Comparison of ENCODE assay signal across 9 cellular contexts in the genomic region with DNA sequence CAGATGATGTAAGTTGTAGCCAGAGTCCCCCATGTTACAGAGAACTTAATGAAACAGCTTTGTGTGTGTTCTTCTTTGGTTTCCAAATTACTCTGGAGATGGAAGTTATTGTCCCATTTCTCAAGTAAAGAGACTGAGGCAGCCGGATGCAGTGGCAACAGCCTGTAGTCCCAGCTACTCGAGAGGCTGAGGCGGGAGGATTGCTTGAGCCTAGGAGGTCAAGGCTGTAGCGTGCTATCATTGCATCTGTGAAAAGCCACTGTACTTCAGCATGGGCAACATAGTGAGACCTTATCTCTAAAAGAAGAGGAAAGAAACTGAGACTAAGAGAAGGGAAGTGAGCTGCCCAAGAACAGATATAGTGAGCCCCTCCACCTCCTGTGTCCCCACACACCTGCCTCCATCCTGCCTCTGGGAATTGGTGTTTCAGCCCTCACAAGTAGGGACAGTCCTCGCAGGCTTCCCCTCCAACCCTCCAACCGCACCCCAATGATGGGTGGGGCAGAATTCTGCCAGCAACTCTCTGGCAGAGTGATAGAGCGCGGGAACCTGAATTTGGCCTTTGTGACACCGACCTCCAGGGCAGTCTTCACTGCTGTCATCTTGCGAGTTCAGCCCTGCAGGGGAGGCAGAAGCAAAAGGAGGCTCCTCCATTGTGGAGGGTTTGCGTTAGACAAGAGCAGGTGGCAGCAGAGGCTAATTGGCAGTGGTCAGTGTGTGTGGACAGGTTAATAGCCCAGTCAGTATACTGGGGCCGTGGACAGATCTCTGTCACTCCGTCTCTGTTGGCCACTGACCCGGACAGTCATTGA. TPM values are rescaled to one million over a fixed set of nuclear protein-coding genes. Genes with fewer than 3 reads are reported as not detected.
DNase-seq lines count a peak whose midpoint lies in the region; ATAC-seq, FAIRE-seq and TF ChIP-seq lines count a peak whose summit lies in the region.
"Had no signal": no experiment of that assay in that cellular context is flagged by ENCODE, and none has a peak within 500 bp of the region (broad histone marks: within the 10 kb centered on the region; RNA-seq: fewer than 3 reads in every experiment).

No MANE protein-coding gene starts in this region.

- no peak for TF ChIP-seq EP300 in esophagus muscularis mucosa (IDR thresholded peaks at IDR 0.05)

- POLR2A ChIA-PET in RWPE1 (lab: Yijun Ruan, JAX; ENCODE audit: low non-redundant PET), result no interaction called here

- H3K36me3 ChIP-seq in esophagus muscularis mucosa, result no peaks in the 10 kb centered on the region

- intact Hi-C loops in esophagus muscularis mucosa (cut with DNase I), result no loop called here

- ATAC-seq in GM18511 (IDR thresholded peaks at IDR 0.05; ENCODE audit: unreplicated experiment), result no peak

- H3K4me3 ChIP-seq in esophagus muscularis mucosa, result peak overlapping the region; percentile 67 to 92 (median 73)
- H3K4me3 ChIP-seq in skeletal muscle cell (ENCODE audit: low read depth, low read length), result peak overlapping the region; percentile 76

- no peaks in the 10 kb centered on the region for H3K9me3 ChIP-seq in esophagus muscularis mucosa
- H3K9me3 ChIP-seq: neutrophil had no signal

- TF ChIP-seq CTCF in RWPE1 (conservative IDR thresholded peaks at IDR 0.05; ENCODE audit: low read depth) (no peak), esophagus muscularis mucosa (IDR thresholded peaks at IDR 0.05) (no peak)

- WGBS in esophagus muscularis mucosa, result 86% methylated on average over 14 of the region's 14 CpGs

- CTCF ChIA-PET in RWPE1 (lab: Yijun Ruan, JAX), result no interaction called here

- DNase-seq in GM19239 (ENCODE audit: insufficient read length, low spot score) (no peak), RWPE1 (ENCODE audit: low spot score) (no peak), esophagus muscularis mucosa (ENCODE audit: extremely low spot score) (no peak), skeletal muscle cell (ENCODE audit: low read depth) (no peak), NCI-H510A treated with DMSO at 0.1 percent for 48 hours (lab: John Stamatoyannopoulos, UW) (no peak), NCI-H1092 treated with DMSO at 0.1 percent for 48 hours (lab: John Stamatoyannopoulos, UW) (no peak), putamen (ENCODE audit: low spot score) (no peak)

- TF ChIP-seq POLR2A in esophagus muscularis mucosa (IDR thresholded peaks at IDR 0.05; ENCODE audit: low read depth), result no peak

- no peaks in the 10 kb centered on the region for H3K27me3 ChIP-seq in esophagus muscularis mucosa
- H3K27me3 ChIP-seq: neutrophil had no signal

- FAIRE-seq in GM19239 (lab: Jason Lieb, UNC), result peak; percentile 79

- H3K27ac ChIP-seq in RWPE1, result peak overlapping the region; percentile 80
- peak overlapping the region; percentile 77 to 87 (median 80) for H3K27ac ChIP-seq in esophagus muscularis mucosa (replicated peaks in 1 of 4)
- H3K27ac ChIP-seq: neutrophil had no signal

- peaks cover 36 to 67% (median 58%) of the 10 kb centered on the region in 4 donors for H3K4me1 ChIP-seq in esophagus muscularis mucosa

RNA-seq across cellular contexts. Expression of gene PDXP, which starts 1.6 kb away (rescaled TPM):
- total RNA-seq in esophagus muscularis mucosa, result 10 to 100 TPM in 3 of 4 donors, 1 to 10 TPM in 1; 7.3 to 28.3 (median 17.4) TPM

RNA-seq across cellular contexts. Expression of gene LGALS1, which starts 15.3 kb away (rescaled TPM):
- 1,000 to 10,000 TPM in 3 of 4 donors, 100 to 1,000 TPM in 1; 710 to 1,112 (median 1,021) TPM for total RNA-seq in esophagus muscularis mucosa

RNA-seq across cellular contexts. Expression of gene SH3BP1, which starts 20.6 kb away (rescaled TPM):
- 1 to 10 TPM; 1.5 to 7.5 (median 4.3) TPM for total RNA-seq in esophagus muscularis mucosa

RNA-seq across cellular contexts. Expression of gene NOL12, which starts 26.0 kb away (rescaled TPM):
- 10 to 100 TPM in 3 of 4 donors, 1 to 10 TPM in 1; 9.1 to 18.4 (median 14.5) TPM for total RNA-seq in esophagus muscularis mucosa

RNA-seq across cellular contexts. Expression of gene TRIOBP, which starts 36.7 kb away (rescaled TPM):
- total RNA-seq in esophagus muscularis mucosa, result 100 to 1,000 TPM; 150 to 208 (median 182) TPM
